11 cellular contexts compared by ENCODE assay signal in the genomic region with DNA sequence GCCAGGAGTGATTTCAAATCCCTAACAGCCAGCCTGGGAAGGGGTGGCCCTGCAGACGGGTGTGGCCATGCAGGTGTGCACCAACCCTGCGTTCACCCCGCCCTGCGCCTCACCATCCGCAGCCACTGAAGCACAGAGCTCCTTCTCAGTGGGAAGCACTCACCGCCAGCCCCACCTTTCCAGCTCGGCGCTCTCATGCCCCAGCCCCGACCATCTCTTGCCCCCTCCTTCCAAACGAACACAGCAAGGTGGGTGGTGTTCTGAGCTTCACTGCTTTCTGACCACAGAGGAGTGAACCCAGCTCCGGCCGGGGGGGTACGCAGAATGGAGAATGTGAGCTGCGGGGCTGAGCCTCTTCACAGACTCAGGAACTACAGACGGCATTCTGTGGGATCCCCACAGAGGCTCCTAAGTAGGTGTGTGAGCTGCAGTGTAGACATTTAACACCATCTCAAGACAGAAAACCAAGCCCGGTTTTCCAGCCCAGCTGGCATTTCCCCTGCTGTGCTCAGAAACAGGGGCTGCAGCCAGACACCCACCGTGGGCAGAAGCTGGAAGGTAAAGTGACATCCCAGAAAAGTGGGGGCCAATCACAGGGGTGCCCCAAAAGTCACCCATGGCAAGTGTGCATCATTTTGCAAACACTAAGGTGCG.
DNase-seq lines count a peak whose midpoint lies in the region; ATAC-seq and TF ChIP-seq lines count a peak whose summit lies in the region.
"Had no signal": no experiment of that assay in that cellular context is flagged by ENCODE, and none has a peak within 500 bp of the region (broad histone marks: within the 10 kb centered on the region; RNA-seq: fewer than 3 reads in every experiment).

No MANE protein-coding gene starts in this region.

- ATAC-seq in activated T-helper 17 cell treated with anti-CD3 and anti-CD28 coated beads, Interleukin-2, amount 50 U/mL, for 72 hours (replicated peaks): no peak
- ATAC-seq in GM18868 (IDR thresholded peaks at IDR 0.05; ENCODE audit: unreplicated experiment): no peak
- no peak for ATAC-seq in activated T-cell treated with anti-CD3 and anti-CD28 coated beads, Interleukin-2, amount 50 U/mL, for 4 hours
- ATAC-seq: GM12878 had no signal

- in situ Hi-C loops in brain microvascular endothelial cell (cut with HindIII; ENCODE audit: low pct_ligation_motif_present, low sequenced_read_pairs): no loop called here

- H3K9me3 Mint-ChIP-seq in activated T-helper 17 cell treated with anti-CD3 and anti-CD28 coated beads, Interleukin-2, amount 50 U/mL, for 72 hours: no peaks in the 10 kb centered on the region
- H3K9me3 Mint-ChIP-seq in nephron: peaks cover 8% of the 10 kb centered on the region
- H3K9me3 Mint-ChIP-seq in activated T-cell treated with anti-CD3 and anti-CD28 coated beads, Interleukin-2, amount 50 U/mL, for 4 hours: peaks cover 4% of the 10 kb centered on the region

- no peaks in the 10 kb centered on the region for H3K36me3 ChIP-seq in brain microvascular endothelial cell (replicated peaks)

- TF ChIP-seq CTCF in nephron (IDR thresholded peaks at IDR 0.05; ENCODE audit: unreplicated experiment in 3 of 3): no peak
- no peak for TF ChIP-seq CTCF in brain microvascular endothelial cell (IDR thresholded peaks at IDR 0.05; ENCODE audit: low read depth, low read length, missing control alignments)

- H3K4me1 Mint-ChIP-seq in activated T-helper 17 cell treated with anti-CD3 and anti-CD28 coated beads, Interleukin-2, amount 50 U/mL, for 72 hours: peaks cover 4% of the 10 kb centered on the region
- peaks cover 10% of the 10 kb centered on the region for H3K4me1 Mint-ChIP-seq in nephron
- peaks cover 7% of the 10 kb centered on the region for H3K4me1 Mint-ChIP-seq in activated T-cell treated with anti-CD3 and anti-CD28 coated beads, Interleukin-2, amount 50 U/mL, for 4 hours (ENCODE audit: low read depth)

- H3K27ac ChIP-seq in brain microvascular endothelial cell: no peak overlapping the region
- H3K27ac ChIP-seq: RWPE1 had no signal

- H3K36me3 Mint-ChIP-seq in activated T-helper 17 cell treated with anti-CD3 and anti-CD28 coated beads, Interleukin-2, amount 50 U/mL, for 72 hours (ENCODE audit: low read depth): no peaks in the 10 kb centered on the region
- no peaks in the 10 kb centered on the region for H3K36me3 Mint-ChIP-seq in nephron (ENCODE audit: low read depth)
- H3K36me3 Mint-ChIP-seq in activated T-cell treated with anti-CD3 and anti-CD28 coated beads, Interleukin-2, amount 50 U/mL, for 4 hours (ENCODE audit: insufficient read depth): no peaks in the 10 kb centered on the region

- no peak overlapping the region for H3K27ac Mint-ChIP-seq in activated T-helper 17 cell treated with anti-CD3 and anti-CD28 coated beads, Interleukin-2, amount 50 U/mL, for 72 hours
- H3K27ac Mint-ChIP-seq in nephron: peak overlapping the region in 2 of 3 experiments; percentile 23 to 32

- H3K4me3 Mint-ChIP-seq in activated T-helper 17 cell treated with anti-CD3 and anti-CD28 coated beads, Interleukin-2, amount 50 U/mL, for 72 hours: peak overlapping the region; percentile 4
- peak overlapping the region in 1 of 3 experiments; percentile 16 for H3K4me3 Mint-ChIP-seq in nephron
- H3K4me3 Mint-ChIP-seq in activated T-cell treated with anti-CD3 and anti-CD28 coated beads, Interleukin-2, amount 50 U/mL, for 4 hours: no peak overlapping the region

- DNase-seq in DMS153 (lab: John Stamatoyannopoulos, UW): peak; percentile 68
- peak; percentile 89 for DNase-seq in NCI-H146 (lab: John Stamatoyannopoulos, UW)
- DNase-seq in activated T-cell treated with anti-CD3 and anti-CD28 coated beads, Interleukin-2, amount 50 U/mL, for 4 hours: no peak
- DNase-seq in brain microvascular endothelial cell: no peak
- DNase-seq: hippocampal formation, NCI-H2227 treated with DMSO at 0.1 percent for 48 hours had no signal

- H3K27me3 ChIP-seq in brain microvascular endothelial cell (replicated peaks): peaks cover 6% of the 10 kb centered on the region

- no peak overlapping the region for H3K4me3 ChIP-seq in brain microvascular endothelial cell (ENCODE audit: low read depth, low read length)
- H3K4me3 ChIP-seq: GM12878 had no signal

- peaks cover 26% of the 10 kb centered on the region for H3K27me3 Mint-ChIP-seq in activated T-helper 17 cell treated with anti-CD3 and anti-CD28 coated beads, Interleukin-2, amount 50 U/mL, for 72 hours
- H3K27me3 Mint-ChIP-seq in nephron (ENCODE audit: low read depth): peaks cover 62% of the 10 kb centered on the region
- peaks cover 32% of the 10 kb centered on the region for H3K27me3 Mint-ChIP-seq in activated T-cell treated with anti-CD3 and anti-CD28 coated beads, Interleukin-2, amount 50 U/mL, for 4 hours (ENCODE audit: low read depth)

Comparison
In these comparisons a context has a peak if more than half of its experiments do, and no peak if none do; other contexts are left out.
1. DNase-seq: peak in DMS153 (single experiment) and NCI-H146 (single experiment); none in activated T-cell treated with anti-CD3 and anti-CD28 coated beads, Interleukin-2, amount 50 U/mL, for 4 hours (single experiment) and brain microvascular endothelial cell (single experiment).